ENCODE assay signal across 13 cellular contexts in genomic region chr7:135994466-135995205, GRCh38. TPM values are rescaled to one million over a fixed set of nuclear protein-coding genes. Genes with fewer than 3 reads are reported as not detected.
DNase-seq lines count a peak whose midpoint lies in the region; ATAC-seq and TF ChIP-seq lines count a peak whose summit lies in the region.
"Had no signal": no experiment of that assay in that cellular context is flagged by ENCODE, and none has a peak within 500 bp of the region (broad histone marks: within the 10 kb centered on the region; RNA-seq: fewer than 3 reads in every experiment).

No MANE protein-coding gene starts in this region.

- no peaks in the 10 kb centered on the region for H3K36me3 ChIP-seq in lower lobe of right lung

- no peak overlapping the region for H3K27ac ChIP-seq in lower lobe of right lung

- no peaks in the 10 kb centered on the region for H3K27me3 Mint-ChIP-seq in activated B cell treated with CpG ODN at 0.5 μM for 24 hours
- H3K27me3 Mint-ChIP-seq in osteocyte (ENCODE audit: unreplicated experiment) = no peaks in the 10 kb centered on the region

- no peaks in the 10 kb centered on the region for H3K4me1 ChIP-seq in lower lobe of right lung

- H3K4me3 Mint-ChIP-seq in activated B cell treated with CpG ODN at 0.5 μM for 24 hours = no peak overlapping the region
- no peak overlapping the region for H3K4me3 Mint-ChIP-seq in osteocyte (ENCODE audit: unreplicated experiment)

- H3K27ac Mint-ChIP-seq in activated B cell treated with CpG ODN at 0.5 μM for 24 hours = peak overlapping the region; percentile 4
- no peak overlapping the region for H3K27ac Mint-ChIP-seq in osteocyte (ENCODE audit: unreplicated experiment)

- H3K9me3 ChIP-seq in lower lobe of right lung = no peaks in the 10 kb centered on the region

- H3K9me3 Mint-ChIP-seq in activated B cell treated with CpG ODN at 0.5 μM for 24 hours (no peaks in the 10 kb centered on the region), osteocyte (ENCODE audit: unreplicated experiment) (no peaks in the 10 kb centered on the region)

- POLR2A ChIA-PET in activated B cell treated with CpG ODN at 0.5 μM for 24 hours (lab: Charles Lee) = no interaction called here

- CTCF ChIA-PET in activated B cell treated with CpG ODN at 0.5 μM for 24 hours (lab: Charles Lee) = interaction anchor here (1.0 kb wide), 1 partner anchor 13 kb away, joined by 3 read pairs; no protein-coding TSS in a partner anchor

- H3K36me3 Mint-ChIP-seq in activated B cell treated with CpG ODN at 0.5 μM for 24 hours (ENCODE audit: low read depth) (no peaks in the 10 kb centered on the region), osteocyte (ENCODE audit: unreplicated experiment) (no peaks in the 10 kb centered on the region)

- no peak overlapping the region for H3K4me3 ChIP-seq in fibroblast of the aortic adventitia (ENCODE audit: low read depth, low read length)
- no peak overlapping the region for H3K4me3 ChIP-seq in lower lobe of right lung

- peak; percentile 29 for DNase-seq in Daoy (ENCODE audit: low read depth)
- no peak for DNase-seq in activated B cell treated with CpG ODN at 0.5 μM for 24 hours
- peak; percentile 54 for DNase-seq in fibroblast of the aortic adventitia (ENCODE audit: low read depth)
- DNase-seq in osteocyte (ENCODE audit: extremely low spot score, unreplicated experiment) = no peak
- DNase-seq in medulla oblongata (ENCODE audit: extremely low spot score) = no peak
- DNase-seq in lower lobe of right lung = no peak
- DNase-seq in NCI-H69 (lab: John Stamatoyannopoulos, UW) = no peak
- DNase-seq: activated CD4-positive, alpha-beta T cell treated with anti-CD3 and anti-CD28 coated beads for 4 hours; anterior cingulate cortex; MV-4-11; NCI-H446 treated with DMSO at 0.1 percent for 48 hours; stimulated activated naive CD8-positive, alpha-beta T cell treated with anti-CD3 and anti-CD28 coated beads, Interleukin-15, Interleukin-2, amounts not matched to agents 100 U/mL and 50 U/mL, for 24 hours had no signal

- peak; percentile 21 for ATAC-seq in HG02610 (IDR thresholded peaks at IDR 0.05; ENCODE audit: unreplicated experiment)
- no peak for ATAC-seq in activated B cell treated with CpG ODN at 0.5 μM for 24 hours (ENCODE audit: low read depth)
- no peak for ATAC-seq in lower lobe of right lung
- ATAC-seq: stimulated activated naive CD8-positive, alpha-beta T cell treated with anti-CD3 and anti-CD28 coated beads, Interleukin-15, Interleukin-2, amounts not matched to agents 100 U/mL and 50 U/mL, for 24 hours had no signal

- TF ChIP-seq CTCF in activated B cell treated with CpG ODN at 0.5 μM for 24 hours (IDR thresholded peaks at IDR 0.05) (no peak), fibroblast of the aortic adventitia (IDR thresholded peaks at IDR 0.05; ENCODE audit: insufficient read depth, low read length) (no peak), osteocyte (IDR thresholded peaks at IDR 0.05) (no peak), lower lobe of right lung (IDR thresholded peaks at IDR 0.05) (no peak)

- H3K27me3 ChIP-seq in lower lobe of right lung (ENCODE audit: low read depth) = no peaks in the 10 kb centered on the region

- H3K4me1 Mint-ChIP-seq in activated B cell treated with CpG ODN at 0.5 μM for 24 hours (peaks cover 31% of the 10 kb centered on the region), osteocyte (ENCODE audit: unreplicated experiment) (peaks cover 10% of the 10 kb centered on the region)

- intact Hi-C loops in activated B cell treated with CpG ODN at 0.5 μM for 24 hours (cut with micrococcal nuclease) (loop anchor here (1.0 kb wide), 1 partner anchor 14 kb away; no protein-coding TSS in a partner anchor), lower lobe of right lung (cut with DNase I) (no loop called here)

RNA-seq across cellular contexts. Expression of gene MTPN, which starts 17.5 kb away (rescaled TPM):
- 73.8 and 77.8 TPM in 2 replicates for total RNA-seq in Daoy (2014; rRNA removed; shearing (Covaris generic))
- total RNA-seq in activated B cell treated with CpG ODN at 0.5 μM for 24 hours = 130 and 137 TPM in 2 replicates
- total RNA-seq in fibroblast of the aortic adventitia (ENCODE audit: low replicate concordance) = 87.7 and 172 TPM in 2 replicates
- total RNA-seq in osteocyte = 137 and 140 TPM in 2 replicates
- 144 TPM for total RNA-seq in lower lobe of right lung

Comparison
In these comparisons a context has a peak if more than half of its experiments do, and no peak if none do; other contexts are left out.
1. DNase-seq: peak in Daoy (single experiment) and fibroblast of the aortic adventitia (single experiment); none in activated B cell treated with CpG ODN at 0.5 μM for 24 hours (single experiment), osteocyte (single experiment), medulla oblongata (single experiment), lower lobe of right lung (single experiment) and NCI-H69 (single experiment).